In the genomic region with DNA sequence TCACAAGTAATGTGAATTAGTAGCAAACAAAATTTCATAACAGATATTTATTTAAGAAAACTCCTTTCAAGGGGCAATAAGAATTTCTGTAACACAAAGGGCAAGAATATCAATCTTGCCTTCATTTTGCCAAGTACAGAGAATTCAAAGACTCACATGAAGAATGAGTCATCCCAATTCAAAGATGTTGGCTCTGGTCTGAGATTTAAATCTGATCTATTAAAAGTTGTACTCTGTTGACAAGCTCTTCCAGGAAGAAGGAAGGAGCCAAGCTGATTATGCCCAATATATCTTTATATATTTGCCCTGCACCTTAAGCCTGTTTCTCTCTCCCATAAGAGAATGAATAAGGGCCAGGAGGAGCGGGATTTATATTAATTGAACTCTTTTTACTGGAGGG, we compare ENCODE assay signal across 32 cellular contexts. TPM values are rescaled to one million over a fixed set of nuclear protein-coding genes. Genes with fewer than 3 reads are reported as not detected.
A peak's percentile ranks its signal among the peaks of the same experiment; 100 is the strongest.
DNase-seq lines count a peak whose midpoint lies in the region; ATAC-seq, FAIRE-seq and TF ChIP-seq lines count a peak whose summit lies in the region.
"Had no signal": no experiment of that assay in that cellular context is flagged by ENCODE, and none has a peak within 500 bp of the region (broad histone marks: within the 10 kb centered on the region; RNA-seq: fewer than 3 reads in every experiment).

No MANE protein-coding gene starts in this region.

- no peak for TF ChIP-seq POLR2A in adrenal gland (IDR thresholded peaks at IDR 0.05)

- 64 to 95% (median 83%) methylated on average over 1 of the region's 1 CpG for WGBS in adrenal gland, 4 donors

- H3K36me3 ChIP-seq in adrenal gland (replicated peaks in 1 of 2): no peaks in the 10 kb centered on the region
- no peaks in the 10 kb centered on the region for H3K36me3 ChIP-seq in naive thymus-derived CD4-positive, alpha-beta T cell (ENCODE audit: control insufficient read depth in 2 of 3, insufficient read depth in 3 of 3, low read length in 3 of 3)
- H3K36me3 ChIP-seq: BLaER1 treated with 17β-estradiol and CSF1 and Interleukin-3, amounts not matched to agents 10 nM and 100 nM; heart right ventricle; neutrophil; sigmoid colon; transverse colon had no signal

- H3K4me3 Mint-ChIP-seq in naive thymus-derived CD4-positive, alpha-beta T cell: no peak overlapping the region
- H3K4me3 Mint-ChIP-seq: activated CD4-positive, alpha-beta T cell treated with anti-CD3 and anti-CD28 coated beads for 36 hours; activated CD8-positive, alpha-beta T cell treated with anti-CD3 and anti-CD28 coated beads, Interleukin-2, amount 10 ng/mL, durations not matched to agents 7 days and 5 days; activated naive CD4-positive, alpha-beta T cell treated with anti-CD3 and anti-CD28 coated beads, Interleukin-2, amount 50 U/mL, for 24 hours; naive B cell had no signal

- H3K36me3 Mint-ChIP-seq in naive thymus-derived CD4-positive, alpha-beta T cell: peaks cover 0 to under 1% (median 0%) of the 10 kb centered on the region in 5 donors
- H3K36me3 Mint-ChIP-seq: activated naive CD4-positive, alpha-beta T cell treated with anti-CD3 and anti-CD28 coated beads, Interleukin-2, amount 50 U/mL, for 24 hours; naive B cell had no signal

- H3K4me1 ChIP-seq in adrenal gland (replicated peaks in 1 of 2): peaks cover 13 to 17% of the 10 kb centered on the region in 2 donors
- no peaks in the 10 kb centered on the region for H3K4me1 ChIP-seq in naive thymus-derived CD4-positive, alpha-beta T cell (ENCODE audit: control insufficient read depth in 2 of 2, insufficient read depth in 2 of 2, low read length in 2 of 2)
- H3K4me1 ChIP-seq: BLaER1 treated with 17β-estradiol and CSF1 and Interleukin-3, amounts not matched to agents 10 nM and 100 nM; heart right ventricle; transverse colon had no signal

- H3K27ac Mint-ChIP-seq in naive thymus-derived CD4-positive, alpha-beta T cell: no peak overlapping the region
- H3K27ac Mint-ChIP-seq: activated CD4-positive, alpha-beta T cell treated with anti-CD3 and anti-CD28 coated beads for 36 hours; activated CD8-positive, alpha-beta T cell treated with anti-CD3 and anti-CD28 coated beads, Interleukin-2, amount 10 ng/mL, durations not matched to agents 7 days and 5 days; activated naive CD4-positive, alpha-beta T cell treated with anti-CD3 and anti-CD28 coated beads, Interleukin-2, amount 50 U/mL, for 24 hours; activated T-helper 2 cell treated with anti-CD3 and anti-CD28 coated beads, Interferon-gamma antibody, Interleukin-2, Interleukin-4, amounts not matched to agents 10 μg/mL and 5 μg/mL and 100 μg/mL, durations not matched to agents 14 hours and 24 hours and 36 hours; naive B cell had no signal

- peak overlapping the region in 3 of 5 donors; percentile 46 to 52 (median 46) for H3K27ac ChIP-seq in adrenal gland
- no peak overlapping the region for H3K27ac ChIP-seq in naive thymus-derived CD4-positive, alpha-beta T cell (ENCODE audit: low read depth, low read length)
- H3K27ac ChIP-seq: BLaER1 treated with 17β-estradiol and CSF1 and Interleukin-3, amounts not matched to agents 10 nM and 100 nM; dorsolateral prefrontal cortex; heart right ventricle; neutrophil; PC-9; sigmoid colon; transverse colon had no signal

- no peaks in the 10 kb centered on the region for H3K4me1 Mint-ChIP-seq in naive thymus-derived CD4-positive, alpha-beta T cell
- H3K4me1 Mint-ChIP-seq: activated CD4-positive, alpha-beta T cell treated with anti-CD3 and anti-CD28 coated beads for 36 hours; activated naive CD4-positive, alpha-beta T cell treated with anti-CD3 and anti-CD28 coated beads, Interleukin-2, amount 50 U/mL, for 24 hours; naive B cell had no signal

- no peak for FAIRE-seq in D721Med (lab: Jason Lieb, UNC)
- FAIRE-seq: kidney had no signal

- POLR2A ChIA-PET in naive thymus-derived CD4-positive, alpha-beta T cell (lab: Charles Lee): no interaction called here

- peaks cover 0 to 7% (median 0%) of the 10 kb centered on the region in 11 donors for H3K9me3 Mint-ChIP-seq in naive thymus-derived CD4-positive, alpha-beta T cell
- H3K9me3 Mint-ChIP-seq: activated naive CD4-positive, alpha-beta T cell treated with anti-CD3 and anti-CD28 coated beads, Interleukin-2, amount 50 U/mL, for 24 hours; activated T-helper 2 cell treated with anti-CD3 and anti-CD28 coated beads, Interferon-gamma antibody, Interleukin-2, Interleukin-4, amounts not matched to agents 10 μg/mL and 5 μg/mL and 100 μg/mL, durations not matched to agents 14 hours and 24 hours and 36 hours had no signal

- DNase-seq in HT-29 (ENCODE audit: low spot score) (peak; percentile 25), adrenal gland (no peak), renal cortical epithelial cell (ENCODE audit: low read depth) (peak; percentile 56), D721Med (ENCODE audit: insufficient read length, low spot score) (no peak), left lobe of liver (ENCODE audit: low spot score) (no peak), activated T-cell treated with anti-CD3 and anti-CD28 coated beads for 4 hours (no peak)
- DNase-seq in naive thymus-derived CD4-positive, alpha-beta T cell: no peak
- DNase-seq: activated CD4-positive, alpha-beta T cell treated with anti-CD3 and anti-CD28 coated beads for 36 hours; activated CD8-positive, alpha-beta T cell treated with anti-CD3 and anti-CD28 coated beads, Interleukin-2, amount 10 ng/mL, durations not matched to agents 7 days and 5 days; amygdala; COR-L47; dorsolateral prefrontal cortex; heart right ventricle; Karpas-422; kidney; MV-4-11; naive B cell; NCI-H1436 treated with DMSO at 0.1 percent for 48 hours; NCI-H226; NCI-H69; PC-9; posterior cingulate gyrus; Right ventricle myocardium superior; sigmoid colon; stimulated activated CD4-positive, alpha-beta T cell treated with anti-CD3 and anti-CD28 coated beads, Interleukin-4, amount 100 ng/mL, for 24 hours; transverse colon had no signal

- H3K27me3 Mint-ChIP-seq in naive thymus-derived CD4-positive, alpha-beta T cell: peaks cover 2 to 16% (median 8%) of the 10 kb centered on the region in 5 donors

- CTCF ChIA-PET in naive thymus-derived CD4-positive, alpha-beta T cell (lab: Charles Lee): no interaction called here

- no peak overlapping the region for H3K4me3 ChIP-seq in adrenal gland
- H3K4me3 ChIP-seq in naive thymus-derived CD4-positive, alpha-beta T cell (ENCODE audit: low read length): no peak overlapping the region
- H3K4me3 ChIP-seq: BLaER1 treated with 17β-estradiol and CSF1 and Interleukin-3, amounts not matched to agents 10 nM and 100 nM; dorsolateral prefrontal cortex; heart right ventricle; PC-9; sigmoid colon; transverse colon had no signal

- H3K27me3 ChIP-seq in adrenal gland: no peaks in the 10 kb centered on the region
- no peaks in the 10 kb centered on the region for H3K27me3 ChIP-seq in naive thymus-derived CD4-positive, alpha-beta T cell (ENCODE audit: control insufficient read depth in 2 of 2, insufficient read depth in 2 of 2, low read length in 2 of 2)
- H3K27me3 ChIP-seq: BLaER1 treated with 17β-estradiol and CSF1 and Interleukin-3, amounts not matched to agents 10 nM and 100 nM; sigmoid colon; transverse colon had no signal

- intact Hi-C loops in adrenal gland (cut with DNase I): no loop called here
- intact Hi-C loops in naive thymus-derived CD4-positive, alpha-beta T cell (cut with micrococcal nuclease): no loop called here

- peak; percentile 48 for ATAC-seq in esophagus mucosa
- ATAC-seq in left lobe of liver: no peak
- ATAC-seq in naive thymus-derived CD4-positive, alpha-beta T cell: no peak
- ATAC-seq: activated CD4-positive, alpha-beta T cell treated with anti-CD3 and anti-CD28 coated beads for 36 hours; activated CD8-positive, alpha-beta T cell treated with anti-CD3 and anti-CD28 coated beads, Interleukin-2, amount 10 ng/mL, durations not matched to agents 7 days and 5 days; HCT116; heart right ventricle had no signal

- no peaks in the 10 kb centered on the region for H3K9me3 ChIP-seq in adrenal gland (replicated peaks in 1 of 3)
- H3K9me3 ChIP-seq in naive thymus-derived CD4-positive, alpha-beta T cell (ENCODE audit: control insufficient read depth in 2 of 3, low read length in 3 of 3): no peaks in the 10 kb centered on the region
- H3K9me3 ChIP-seq: BLaER1 treated with 17β-estradiol and CSF1 and Interleukin-3, amounts not matched to agents 10 nM and 100 nM; heart right ventricle; neutrophil; sigmoid colon; transverse colon had no signal

- TF ChIP-seq CTCF in adrenal gland (IDR thresholded peaks at IDR 0.05) (no peak), D721Med (IDR thresholded peaks at IDR 0.05; ENCODE audit: insufficient read depth, missing control alignments) (no peak)

RNA-seq across cellular contexts. Expression of a gene that starts 55.9 kb away (rescaled TPM):
- 63.9 and 68.6 TPM in 2 replicates for total RNA-seq in HT-29 (2014; rRNA removed; shearing (Covaris generic))
- total RNA-seq in adrenal gland (100 to 1,000 TPM in 1 of 8 donors, 10 to 100 TPM in 7; 52.0 to 221 (median 67.1) TPM), esophagus mucosa (43.2 TPM), renal cortical epithelial cell (120 and 134 TPM in 2 replicates), left lobe of liver (20.8 TPM)
- polyA plus RNA-seq in adrenal gland: 10 to 100 TPM; 12.6 to 77.9 (median 16.3) TPM
- 10 to 100 TPM; 15.9 to 47.3 (median 40.8) TPM for total RNA-seq in naive thymus-derived CD4-positive, alpha-beta T cell
- polyA plus RNA-seq in naive thymus-derived CD4-positive, alpha-beta T cell: 10 to 100 TPM; 21.1 to 23.7 TPM

Comparison
In these comparisons a context has a peak if more than half of its experiments do, and no peak if none do; other contexts are left out.
1. DNase-seq: peak in HT-29 (single experiment) and renal cortical epithelial cell (single experiment); none in adrenal gland (0 of 7), D721Med (single experiment), left lobe of liver (single experiment), naive thymus-derived CD4-positive, alpha-beta T cell (0 of 9) and activated T-cell treated with anti-CD3 and anti-CD28 coated beads for 4 hours (single experiment).